In the genomic region with DNA sequence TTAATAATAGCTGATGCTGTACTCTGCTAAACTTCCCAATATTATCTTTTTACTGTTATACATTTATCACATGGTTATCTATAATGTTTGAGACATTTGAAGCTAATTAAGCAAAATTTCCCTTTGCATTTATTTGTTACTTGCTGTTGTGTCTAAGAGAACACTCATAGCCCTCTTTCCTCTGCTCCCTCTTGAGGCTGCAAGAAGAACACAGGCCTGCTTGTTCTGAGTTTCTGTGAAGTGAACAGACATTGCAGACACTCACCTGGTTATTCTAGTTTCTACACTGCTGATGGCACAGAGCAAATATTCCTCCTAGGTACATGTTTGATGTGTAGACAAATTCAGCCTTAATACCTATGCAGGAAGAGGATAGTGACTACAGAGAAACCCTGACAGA, we compare ENCODE assay signal across 11 cellular contexts.
DNase-seq lines count a peak whose midpoint lies in the region; ATAC-seq and TF ChIP-seq lines count a peak whose summit lies in the region.
"Had no signal": no experiment of that assay in that cellular context is flagged by ENCODE, and none has a peak within 500 bp of the region (broad histone marks: within the 10 kb centered on the region; RNA-seq: fewer than 3 reads in every experiment).

No MANE protein-coding gene starts in this region.

- CTCF ChIA-PET in activated naive CD4-positive, alpha-beta T cell treated with anti-CD3 and anti-CD28 coated beads, Interleukin-2, amount 10 ng/mL, durations not matched to agents 7 days and 5 days (lab: Charles Lee) = no interaction called here

- no peaks in the 10 kb centered on the region for H3K4me1 Mint-ChIP-seq in activated naive CD4-positive, alpha-beta T cell treated with anti-CD3 and anti-CD28 coated beads, Interleukin-2, amount 10 ng/mL, durations not matched to agents 7 days and 5 days
- H3K4me1 Mint-ChIP-seq in naive thymus-derived CD8-positive, alpha-beta T cell = no peaks in the 10 kb centered on the region
- H3K4me1 Mint-ChIP-seq: central memory CD8-positive, alpha-beta T cell; stimulated activated naive B cell treated with anti-CD40 and anti-IgM and Interleukin-4, amounts not matched to agents 10 μg/mL and 1 μg/mL and 100 μg/mL, for 72 hours had no signal

- H3K27ac ChIP-seq in RWPE2 (ENCODE audit: poor library complexity, severe bottlenecking) = no peak overlapping the region

- H3K9me3 Mint-ChIP-seq in activated naive CD4-positive, alpha-beta T cell treated with anti-CD3 and anti-CD28 coated beads, Interleukin-2, amount 10 ng/mL, durations not matched to agents 7 days and 5 days = peaks cover 2% of the 10 kb centered on the region
- peaks cover 0 to 13% (median 3%) of the 10 kb centered on the region in 9 donors for H3K9me3 Mint-ChIP-seq in naive thymus-derived CD8-positive, alpha-beta T cell

- no peak overlapping the region for H3K4me3 Mint-ChIP-seq in activated naive CD4-positive, alpha-beta T cell treated with anti-CD3 and anti-CD28 coated beads, Interleukin-2, amount 10 ng/mL, durations not matched to agents 7 days and 5 days
- H3K4me3 Mint-ChIP-seq in naive thymus-derived CD8-positive, alpha-beta T cell = no peak overlapping the region
- H3K4me3 Mint-ChIP-seq: central memory CD8-positive, alpha-beta T cell; stimulated activated naive B cell treated with anti-CD40 and anti-IgM and Interleukin-4, amounts not matched to agents 10 μg/mL and 1 μg/mL and 100 μg/mL, for 72 hours had no signal

- no peaks in the 10 kb centered on the region for H3K36me3 Mint-ChIP-seq in activated naive CD4-positive, alpha-beta T cell treated with anti-CD3 and anti-CD28 coated beads, Interleukin-2, amount 10 ng/mL, durations not matched to agents 7 days and 5 days
- no peaks in the 10 kb centered on the region for H3K36me3 Mint-ChIP-seq in naive thymus-derived CD8-positive, alpha-beta T cell
- H3K36me3 Mint-ChIP-seq: stimulated activated naive B cell treated with anti-CD40 and anti-IgM and Interleukin-4, amounts not matched to agents 10 μg/mL and 1 μg/mL and 100 μg/mL, for 72 hours had no signal

- POLR2A ChIA-PET in naive thymus-derived CD8-positive, alpha-beta T cell (lab: Charles Lee) = no interaction called here

- H3K27me3 ChIP-seq in RWPE2 (ENCODE audit: insufficient read depth, poor library complexity, severe bottlenecking) = no peaks in the 10 kb centered on the region

- H3K36me3 ChIP-seq in RWPE2 (ENCODE audit: low read depth) = no peaks in the 10 kb centered on the region

- H3K4me3 ChIP-seq in HFF-Myc (replicated peaks; ENCODE audit: low read depth, low read length) (no peak overlapping the region), RWPE2 (ENCODE audit: severe bottlenecking) (no peak overlapping the region), fibroblast of mammary gland (ENCODE audit: control insufficient read depth, low read depth, low read length) (no peak overlapping the region)

- TF ChIP-seq CTCF in HFF-Myc (IDR thresholded peaks at IDR 0.05; ENCODE audit: low read depth, low read length, missing control alignments) (peak; percentile 27), RWPE2 (IDR thresholded peaks at IDR 0.05; ENCODE audit: poor library complexity, severe bottlenecking) (peak; percentile 22), fibroblast of mammary gland (conservative IDR thresholded peaks at IDR 0.05; ENCODE audit: control insufficient read depth, insufficient read depth, low read depth, low read length) (peak; percentile 46)

- ATAC-seq in RWPE2 (ENCODE audit: low read depth) = peak; percentile 64; the same call in 2 of the 3 replicates
- ATAC-seq in naive thymus-derived CD8-positive, alpha-beta T cell = no peak
- ATAC-seq: stimulated activated naive B cell treated with anti-CD40 and anti-IgM and Interleukin-4, amounts not matched to agents 10 μg/mL and 1 μg/mL and 100 μg/mL, for 72 hours had no signal

- no peaks in the 10 kb centered on the region for H3K27me3 Mint-ChIP-seq in activated naive CD4-positive, alpha-beta T cell treated with anti-CD3 and anti-CD28 coated beads, Interleukin-2, amount 10 ng/mL, durations not matched to agents 7 days and 5 days
- H3K27me3 Mint-ChIP-seq in naive thymus-derived CD8-positive, alpha-beta T cell = no peaks in the 10 kb centered on the region
- H3K27me3 Mint-ChIP-seq: central memory CD8-positive, alpha-beta T cell; stimulated activated naive B cell treated with anti-CD40 and anti-IgM and Interleukin-4, amounts not matched to agents 10 μg/mL and 1 μg/mL and 100 μg/mL, for 72 hours had no signal

- H3K27ac Mint-ChIP-seq in activated naive CD4-positive, alpha-beta T cell treated with anti-CD3 and anti-CD28 coated beads, Interleukin-2, amount 10 ng/mL, durations not matched to agents 7 days and 5 days = no peak overlapping the region
- no peak overlapping the region for H3K27ac Mint-ChIP-seq in naive thymus-derived CD8-positive, alpha-beta T cell
- H3K27ac Mint-ChIP-seq: stimulated activated naive B cell treated with anti-CD40 and anti-IgM and Interleukin-4, amounts not matched to agents 10 μg/mL and 1 μg/mL and 100 μg/mL, for 72 hours had no signal

- H3K9me3 ChIP-seq in RWPE2 (ENCODE audit: severe bottlenecking) = no peaks in the 10 kb centered on the region

- DNase-seq in HFF-Myc (ENCODE audit: extremely low read depth, low read depth) = no peak
- no peak for DNase-seq in RWPE2 (ENCODE audit: low spot score)
- peak; percentile 13 for DNase-seq in fibroblast of mammary gland (ENCODE audit: low read depth)
- peak; percentile 8 for DNase-seq in retina
- no peak for DNase-seq in activated naive CD4-positive, alpha-beta T cell treated with anti-CD3 and anti-CD28 coated beads, Interleukin-2, amount 10 ng/mL, durations not matched to agents 7 days and 5 days
- DNase-seq in naive thymus-derived CD8-positive, alpha-beta T cell = no peak
- no peak for DNase-seq in T-helper 1 cell
- DNase-seq in pons (ENCODE audit: low spot score) = no peak
- DNase-seq: NCI-H774; stimulated activated naive B cell treated with anti-CD40 and anti-IgM and Interleukin-4, amounts not matched to agents 10 μg/mL and 1 μg/mL and 100 μg/mL, for 72 hours had no signal

- H3K4me1 ChIP-seq in RWPE2 (ENCODE audit: insufficient read depth, poor library complexity, severe bottlenecking) = no peaks in the 10 kb centered on the region

Comparison
In these comparisons a context has a peak if more than half of its experiments do, and no peak if none do; other contexts are left out.
1. DNase-seq: peak in fibroblast of mammary gland (single experiment) and retina (single experiment); none in HFF-Myc (single experiment), RWPE2 (single experiment), activated naive CD4-positive, alpha-beta T cell treated with anti-CD3 and anti-CD28 coated beads, Interleukin-2, amount 10 ng/mL, durations not matched to agents 7 days and 5 days (single experiment), naive thymus-derived CD8-positive, alpha-beta T cell (0 of 10), T-helper 1 cell (0 of 5) and pons (single experiment).
2. Peak in every context shown above with its lines, with median percentiles within 50 percentile points of each other: CTCF ChIP-seq.